8 cellular contexts compared by ENCODE assay signal in genomic region chr15:44545934-44546802, GRCh38. TPM values are rescaled to one million over a fixed set of nuclear protein-coding genes. Genes with fewer than 3 reads are reported as not detected.
DNase-seq lines count a peak whose midpoint lies in the region; ATAC-seq and TF ChIP-seq lines count a peak whose summit lies in the region.

No MANE protein-coding gene starts in this region.

- H3K4me1 ChIP-seq in heart right ventricle, result peaks cover 4 to 75% (median 45%) of the 10 kb centered on the region in 9 donors

- H3K27ac Mint-ChIP-seq in stimulated activated memory B cell treated with anti-CD40 and anti-IgM and Interleukin-4, amounts not matched to agents 10 μg/mL and 1 μg/mL and 100 μg/mL, for 72 hours, result peak overlapping the region; percentile 76

- H3K27ac ChIP-seq in heart right ventricle, result peak overlapping the region in 3 of 10 donors; percentile 27 to 45 (median 32)

- peaks cover 35% of the 10 kb centered on the region for H3K36me3 Mint-ChIP-seq in stimulated activated memory B cell treated with anti-CD40 and anti-IgM and Interleukin-4, amounts not matched to agents 10 μg/mL and 1 μg/mL and 100 μg/mL, for 72 hours

- no peaks in the 10 kb centered on the region for H3K27me3 Mint-ChIP-seq in stimulated activated memory B cell treated with anti-CD40 and anti-IgM and Interleukin-4, amounts not matched to agents 10 μg/mL and 1 μg/mL and 100 μg/mL, for 72 hours

- ATAC-seq in HG03135 (IDR thresholded peaks at IDR 0.05; ENCODE audit: unreplicated experiment) (peak; percentile 61), heart right ventricle (peak in 7 of 8 donors; percentile 40 to 86 (median 76))
- peak; percentile 87 for ATAC-seq in stimulated activated memory B cell treated with anti-CD40 and anti-IgM and Interleukin-4, amounts not matched to agents 10 μg/mL and 1 μg/mL and 100 μg/mL, for 72 hours

- H3K9me3 ChIP-seq in heart right ventricle, result no peaks in the 10 kb centered on the region

- TF ChIP-seq CTCF in heart right ventricle (IDR thresholded peaks at IDR 0.05), result peak in 4 of 9 donors; percentile 27 to 38 (median 33)

- WGBS in heart right ventricle, 2 donors, result 55 to 66% methylated on average over 5 of the region's 5 CpGs

- H3K27me3 ChIP-seq in heart right ventricle, result no peaks in the 10 kb centered on the region

- DNase-seq in stimulated activated CD4-positive, alpha-beta T cell treated with anti-CD3 and anti-CD28 coated beads, Interleukin-12 subunit alpha, Interleukin-12 subunit beta, amount 100 ng/mL, for 48 hours (ENCODE audit: low read depth in 2 of 3, low spot score in 1 of 3), result peak; percentile 31 to 49 (median 46)
- no peak for DNase-seq in stimulated activated CD4-positive, alpha-beta T cell treated with anti-CD3 and anti-CD28 coated beads, Interleukin-12 subunit alpha, Interleukin-12 subunit beta, amount 100 ng/mL, for 4 hours
- peak; percentile 28 for DNase-seq in activated CD4-positive, CD25-positive, alpha-beta regulatory T cell treated with anti-CD3 and anti-CD28 coated beads, Interleukin-2, amount 50 U/mL, for 16 hours (ENCODE audit: low read depth, low spot score)
- peak in 1 of 2 donors; percentile 18 for DNase-seq in heart right ventricle
- DNase-seq in NCI-H774 (lab: John Stamatoyannopoulos, UW), result no peak
- DNase-seq in globus pallidus (ENCODE audit: low spot score), result no peak

- peaks cover 54% of the 10 kb centered on the region for H3K4me1 Mint-ChIP-seq in stimulated activated memory B cell treated with anti-CD40 and anti-IgM and Interleukin-4, amounts not matched to agents 10 μg/mL and 1 μg/mL and 100 μg/mL, for 72 hours

- intact Hi-C loops in heart right ventricle (cut with DNase I), result no loop called here

- H3K9me3 Mint-ChIP-seq in stimulated activated memory B cell treated with anti-CD40 and anti-IgM and Interleukin-4, amounts not matched to agents 10 μg/mL and 1 μg/mL and 100 μg/mL, for 72 hours, result no peaks in the 10 kb centered on the region

- H3K36me3 ChIP-seq in heart right ventricle, result peaks cover 0 to 34% (median 0%) of the 10 kb centered on the region in 9 donors

- no peak overlapping the region for H3K4me3 ChIP-seq in heart right ventricle

- no peak overlapping the region for H3K4me3 Mint-ChIP-seq in stimulated activated memory B cell treated with anti-CD40 and anti-IgM and Interleukin-4, amounts not matched to agents 10 μg/mL and 1 μg/mL and 100 μg/mL, for 72 hours

RNA-seq across cellular contexts. Expression of gene EIF3J, which starts 9.2 kb away (rescaled TPM):
- total RNA-seq in heart right ventricle, result 100 to 1,000 TPM in 1 of 10 donors, 10 to 100 TPM in 9; 64.5 to 105 (median 81.4) TPM
- 10 to 100 TPM; 30.4 to 86.6 TPM for polyA plus RNA-seq in heart right ventricle

Comparison
In these comparisons a context has a peak if more than half of its experiments do, and no peak if none do; other contexts are left out.
1. DNase-seq: peak in stimulated activated CD4-positive, alpha-beta T cell treated with anti-CD3 and anti-CD28 coated beads, Interleukin-12 subunit alpha, Interleukin-12 subunit beta, amount 100 ng/mL, for 48 hours (3 of 3) and activated CD4-positive, CD25-positive, alpha-beta regulatory T cell treated with anti-CD3 and anti-CD28 coated beads, Interleukin-2, amount 50 U/mL, for 16 hours (single experiment); none in stimulated activated CD4-positive, alpha-beta T cell treated with anti-CD3 and anti-CD28 coated beads, Interleukin-12 subunit alpha, Interleukin-12 subunit beta, amount 100 ng/mL, for 4 hours (single experiment), NCI-H774 (single experiment) and globus pallidus (single experiment).
2. Peak in every context shown above with its lines, with median percentiles within 50 percentile points of each other: ATAC-seq.